25 cellular contexts compared by ENCODE assay signal in the genomic region with DNA sequence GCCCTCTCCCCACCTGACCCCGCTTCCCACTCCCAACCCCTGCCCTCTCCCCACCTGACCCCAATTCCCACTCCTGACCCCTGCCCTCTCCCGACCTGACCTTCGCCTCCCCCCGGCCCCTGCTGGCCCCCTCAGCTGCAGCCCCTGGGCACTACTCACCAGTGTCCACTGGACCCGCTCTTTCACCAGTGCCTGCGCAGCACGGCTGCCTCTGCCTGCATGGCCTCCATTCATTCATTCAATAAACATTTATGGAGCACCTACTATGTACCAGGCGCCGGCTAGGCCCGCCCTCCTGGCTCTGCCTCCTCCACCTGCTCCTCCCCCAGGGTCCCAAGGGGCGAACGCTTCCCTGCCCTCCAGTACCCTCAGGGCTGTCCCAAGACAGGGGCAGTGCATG. TPM values are rescaled to one million over a fixed set of nuclear protein-coding genes. Genes with fewer than 3 reads are reported as not detected.
"Had no signal": no experiment of that assay in that cellular context is flagged by ENCODE, and none has a peak within 500 bp of the region (broad histone marks: within the 10 kb centered on the region; RNA-seq: fewer than 3 reads in every experiment).

No MANE protein-coding gene starts in this region.

- DNase-seq: colonic mucosa; cortex of kidney; dermis blood vessel endothelial cell; dorsolateral prefrontal cortex; effector CD4-positive, alpha-beta T cell; effector CD8-positive, alpha-beta T cell; effector memory CD4-positive, alpha-beta T cell; effector memory CD8-positive, alpha-beta T cell; endodermal cell; erythroblast; esophagus squamous epithelium; foreskin fibroblast; foreskin keratinocyte; foreskin melanocyte; gastrocnemius medialis; glutamatergic neuron; head of caudate nucleus; heart left ventricle; heart right ventricle had no signal

- H3K9me3 ChIP-seq: colonic mucosa, esophagus muscularis mucosa, esophagus squamous epithelium, gastrocnemius medialis, gastroesophageal sphincter, heart left ventricle, heart right ventricle had no signal

- H3K27ac ChIP-seq: colonic mucosa, coronary artery, epithelial cell of prostate, esophagus muscularis mucosa, esophagus squamous epithelium, foreskin keratinocyte, gastrocnemius medialis, gastroesophageal sphincter, heart left ventricle, heart right ventricle had no signal

- H3K4me3 Mint-ChIP-seq: dendritic cell treated with granulocyte-macrophage colony-stimulating factor and Interleukin-4, amounts not matched to agents 40 ng/mL and 50 ng/mL, for 4 days; effector memory CD8-positive, alpha-beta T cell; endodermal cell had no signal

- H3K36me3 ChIP-seq: colonic mucosa, esophagus muscularis mucosa, esophagus squamous epithelium, gastrocnemius medialis, gastroesophageal sphincter, heart left ventricle, heart right ventricle had no signal

- H3K27ac Mint-ChIP-seq: dendritic cell treated with granulocyte-macrophage colony-stimulating factor and Interleukin-4, amounts not matched to agents 40 ng/mL and 50 ng/mL, for 4 days; effector memory CD8-positive, alpha-beta T cell; endodermal cell had no signal

- H3K4me3 ChIP-seq: colonic mucosa, coronary artery, dorsolateral prefrontal cortex, esophagus muscularis mucosa, esophagus squamous epithelium, gastrocnemius medialis, gastroesophageal sphincter, heart left ventricle, heart right ventricle had no signal

- H3K4me1 Mint-ChIP-seq: endodermal cell had no signal

- H3K27me3 ChIP-seq: colonic mucosa had no signal

- H3K9me3 Mint-ChIP-seq: dendritic cell treated with granulocyte-macrophage colony-stimulating factor and Interleukin-4, amounts not matched to agents 40 ng/mL and 50 ng/mL, for 4 days; effector memory CD8-positive, alpha-beta T cell; endodermal cell had no signal

- ATAC-seq: effector memory CD8-positive, alpha-beta T cell; esophagus mucosa; foreskin keratinocyte; gastrocnemius medialis; gastroesophageal sphincter; heart left ventricle; heart right ventricle had no signal

- H3K4me1 ChIP-seq: colonic mucosa, esophagus muscularis mucosa, esophagus squamous epithelium, foreskin keratinocyte, gastrocnemius medialis, gastroesophageal sphincter, heart left ventricle, heart right ventricle had no signal

RNA-seq across cellular contexts. Expression of a gene that starts 42.6 kb away (rescaled TPM):
- total RNA-seq: esophagus mucosa, esophagus squamous epithelium had no signal
